1 cellular context compared by ENCODE assay signal in genomic region chr15:70236306-70237103, GRCh38.
A peak's percentile ranks its signal among the peaks of the same experiment; 100 is the strongest.
TF ChIP-seq lines count a peak whose summit lies in the region.

No MANE protein-coding gene starts in this region.

TF ChIP-seq in SK-N-SH, 30 proteins besides CTCF, POLR2A, EP300 and RAD21 (continued from another document):
- TF ChIP-seq REST (IDR thresholded peaks at IDR 0.05; ENCODE audit: low read depth, low read length) (no peak), TCF12 (IDR thresholded peaks at IDR 0.05) (peak; percentile 78), MAX (IDR thresholded peaks at IDR 0.05; ENCODE audit: low read depth) (peak; percentile 59), YY1 (IDR thresholded peaks at IDR 0.05; ENCODE audit: low read depth) (peak; percentile 25; the same call in 1 of the 2 replicates), NRF1 (IDR thresholded peaks at IDR 0.05; ENCODE audit: low read depth, low read length) (no peak), EZH2phosphoT487 (IDR thresholded peaks at IDR 0.05; ENCODE audit: borderline replicate concordance, low read depth) (no peak), GATA2 (CRISPR knock-in tag; IDR thresholded peaks at IDR 0.05) (no peak), FOXJ3 (CRISPR knock-in tag; IDR thresholded peaks at IDR 0.05) (no peak)
TF ChIP-seq in SK-N-SH: peak in this region for 7.
